In genomic region chr4:37068580-37068979, GRCh38 we compare ENCODE assay signal across 16 cellular contexts.
DNase-seq lines count a peak whose midpoint lies in the region; ATAC-seq and TF ChIP-seq lines count a peak whose summit lies in the region.
"Had no signal": no experiment of that assay in that cellular context is flagged by ENCODE, and none has a peak within 500 bp of the region (broad histone marks: within the 10 kb centered on the region; RNA-seq: fewer than 3 reads in every experiment).

No MANE protein-coding gene starts in this region.

- ATAC-seq in HG02970 (IDR thresholded peaks at IDR 0.05; ENCODE audit: low FRiP score, unreplicated experiment) = no peak
- ATAC-seq in activated naive CD4-positive, alpha-beta T cell treated with anti-CD3 and anti-CD28 coated beads, Interleukin-2, amount 50 U/mL, for 72 hours = no peak
- ATAC-seq: pancreas; stimulated activated effector memory CD8-positive, alpha-beta T cell treated with anti-CD3 and anti-CD28 coated beads, Interleukin-12 subunit alpha, Interleukin-12 subunit beta, amount 100 ng/mL, for 72 hours had no signal

- peaks cover 6% of the 10 kb centered on the region; the same call in 1 of the 2 replicates for H3K4me1 ChIP-seq in OCI-LY3 (ENCODE audit: low read length)
- H3K4me1 ChIP-seq: left ventricle myocardium inferior, pancreas, tibial nerve had no signal

- no peak overlapping the region for H3K4me2 ChIP-seq in OCI-LY3 (ENCODE audit: low read length)

- no peak overlapping the region for H3K9ac ChIP-seq in OCI-LY3 (ENCODE audit: low read length)

- no peak overlapping the region for H3K4me3 Mint-ChIP-seq in progenitor cell of endocrine pancreas (ENCODE audit: low read depth)
- H3K4me3 Mint-ChIP-seq: stimulated activated effector memory CD8-positive, alpha-beta T cell treated with anti-CD3 and anti-CD28 coated beads, Interleukin-12 subunit alpha, Interleukin-12 subunit beta, amount 100 ng/mL, for 72 hours had no signal

- no peaks in the 10 kb centered on the region for H4K20me1 ChIP-seq in OCI-LY3 (ENCODE audit: insufficient read depth, low read length)

- DNase-seq in epithelial cell of proximal tubule (ENCODE audit: low read depth) = no peak
- DNase-seq in SIG-M5 (lab: John Stamatoyannopoulos, UW) = no peak
- DNase-seq in progenitor cell of endocrine pancreas (ENCODE audit: low spot score, unreplicated experiment) = no peak
- no peak for DNase-seq in activated naive CD4-positive, alpha-beta T cell treated with anti-CD3 and anti-CD28 coated beads, Interleukin-2, amount 50 U/mL, for 72 hours (ENCODE audit: low spot score in 2 of 2)
- DNase-seq: effector CD4-positive, alpha-beta T cell; hippocampal formation; left ventricle myocardium inferior; NCI-H1048; pancreas had no signal

- H2AFZ ChIP-seq in OCI-LY3 (ENCODE audit: low read depth, low read length) = no peak overlapping the region

- H3K36me3 Mint-ChIP-seq in progenitor cell of endocrine pancreas (ENCODE audit: insufficient read depth) = no peaks in the 10 kb centered on the region
- peaks cover 0 to 8% of the 10 kb centered on the region in 2 donors for H3K36me3 Mint-ChIP-seq in activated naive CD4-positive, alpha-beta T cell treated with anti-CD3 and anti-CD28 coated beads, Interleukin-2, amount 50 U/mL, for 72 hours
- H3K36me3 Mint-ChIP-seq: stimulated activated effector memory CD8-positive, alpha-beta T cell treated with anti-CD3 and anti-CD28 coated beads, Interleukin-12 subunit alpha, Interleukin-12 subunit beta, amount 100 ng/mL, for 72 hours had no signal

- no peaks in the 10 kb centered on the region for H3K9me3 ChIP-seq in OCI-LY3 (ENCODE audit: insufficient read depth, low read length)
- H3K9me3 ChIP-seq: pancreas had no signal

- H3K27ac ChIP-seq in 22Rv1 (no peak overlapping the region), OCI-LY3 (ENCODE audit: low read length) (no peak overlapping the region)
- H3K27ac ChIP-seq: left ventricle myocardium inferior, pancreas, skin epidermis, tibial nerve had no signal

- H3K27me3 Mint-ChIP-seq in progenitor cell of endocrine pancreas = no peaks in the 10 kb centered on the region

- no peaks in the 10 kb centered on the region for H3K79me2 ChIP-seq in OCI-LY3 (ENCODE audit: low read length)

- H3K27me3 ChIP-seq in OCI-LY3 (ENCODE audit: low read depth, low read length) = no peaks in the 10 kb centered on the region
- H3K27me3 ChIP-seq: pancreas, tibial nerve had no signal

- no peak overlapping the region for H3K4me3 ChIP-seq in OCI-LY3 (ENCODE audit: low read length)
- H3K4me3 ChIP-seq in epithelial cell of proximal tubule (ENCODE audit: low read depth, low read length) = no peak overlapping the region
- H3K4me3 ChIP-seq: left ventricle myocardium inferior, pancreas, skin epidermis, tibial nerve had no signal

- H3K27ac Mint-ChIP-seq in progenitor cell of endocrine pancreas = no peak overlapping the region
- H3K27ac Mint-ChIP-seq in activated naive CD4-positive, alpha-beta T cell treated with anti-CD3 and anti-CD28 coated beads, Interleukin-2, amount 50 U/mL, for 72 hours = no peak overlapping the region
- H3K27ac Mint-ChIP-seq: stimulated activated effector memory CD8-positive, alpha-beta T cell treated with anti-CD3 and anti-CD28 coated beads, Interleukin-12 subunit alpha, Interleukin-12 subunit beta, amount 100 ng/mL, for 72 hours had no signal

- H3K9me3 Mint-ChIP-seq in progenitor cell of endocrine pancreas (ENCODE audit: low read depth) = peaks cover 7% of the 10 kb centered on the region
- peaks cover 0 to 9% of the 10 kb centered on the region in 2 donors for H3K9me3 Mint-ChIP-seq in activated naive CD4-positive, alpha-beta T cell treated with anti-CD3 and anti-CD28 coated beads, Interleukin-2, amount 50 U/mL, for 72 hours

- H3K4me1 Mint-ChIP-seq in progenitor cell of endocrine pancreas (ENCODE audit: low read depth) = no peaks in the 10 kb centered on the region

- TF ChIP-seq CTCF in 22Rv1 (IDR thresholded peaks at IDR 0.05) (peak; percentile 48; the same call in 1 of the 2 replicates), GM12873 (IDR thresholded peaks at IDR 0.05; ENCODE audit: insufficient read depth, low read depth, low read length, missing control alignments) (peak; percentile 46), OCI-LY3 (IDR thresholded peaks at IDR 0.05; ENCODE audit: low read depth, low read length) (peak; percentile 41), epithelial cell of proximal tubule (conservative IDR thresholded peaks at IDR 0.05; ENCODE audit: low read depth, low read length) (peak; percentile 40), progenitor cell of endocrine pancreas (IDR thresholded peaks at IDR 0.05; ENCODE audit: unreplicated experiment) (no peak)

- peaks cover 5% of the 10 kb centered on the region for H3K36me3 ChIP-seq in OCI-LY3 (replicated peaks; ENCODE audit: low read depth, low read length)
- H3K36me3 ChIP-seq: left ventricle myocardium inferior, pancreas, tibial nerve had no signal
